Comparison of ENCODE assay signal across 22 cellular contexts in genomic region chr13:75569576-75569975, GRCh38.
"Had no signal": no experiment of that assay in that cellular context is flagged by ENCODE, and none has a peak within 500 bp of the region (broad histone marks: within the 10 kb centered on the region; RNA-seq: fewer than 3 reads in every experiment).

No MANE protein-coding gene starts in this region.

- DNase-seq: activated CD4-positive, alpha-beta T cell treated with anti-CD3 and anti-CD28 coated beads, Interleukin-2, amount 50 U/mL, for 1 hour; activated CD8-positive, alpha-beta memory T cell treated with anti-CD3 and anti-CD28 coated beads, Interleukin-2, amount 50 U/mL, for 4 hours; activated T-cell treated with anti-CD3 and anti-CD28 coated beads, Interleukin-2, amount 50 U/mL, for 4 hours; amygdala; body of pancreas; caudate nucleus; colonic mucosa; endodermal cell; gastrocnemius medialis; head of caudate nucleus; kidney; stimulated activated CD4-positive, alpha-beta T cell treated with anti-CD3 and anti-CD28 coated beads, Interleukin-2, amount 100 ng/mL, for 24 hours; stimulated activated naive CD4-positive, alpha-beta T cell treated with Interleukin-2 at 50 U/mL for 16 hours; T1000 had no signal

- H3K36me3 ChIP-seq: prostate gland had no signal

- H3K4me3 Mint-ChIP-seq: activated T-cell treated with anti-CD3 and anti-CD28 coated beads, Interleukin-2, amount 50 U/mL, for 4 hours; endodermal cell; neural crest cell had no signal

- H3K27me3 ChIP-seq: body of pancreas, colonic mucosa, gastrocnemius medialis, right atrium auricular region, tibial nerve, vagina had no signal

- H3K4me1 Mint-ChIP-seq: neural crest cell had no signal

- H3K9me3 ChIP-seq: body of pancreas, colonic mucosa, gastrocnemius medialis, prostate gland, right atrium auricular region, tibial nerve, vagina had no signal

- H3K27ac Mint-ChIP-seq: activated naive CD4-positive, alpha-beta T cell treated with anti-CD3 and anti-CD28 coated beads, Interleukin-2, amount 50 U/mL, for 72 hours; endodermal cell had no signal

- H3K4me1 ChIP-seq: body of pancreas, colonic mucosa, gastrocnemius medialis, right atrium auricular region, vagina had no signal

- H3K4me3 ChIP-seq: body of pancreas, colonic mucosa, gastrocnemius medialis, prostate gland, right atrium auricular region, tibial nerve, vagina had no signal

- ATAC-seq: activated CD4-positive, CD25-positive, alpha-beta regulatory T cell treated with anti-CD3 and anti-CD28 coated beads, Interleukin-2, amount 50 U/mL, for 24 hours; activated naive CD4-positive, alpha-beta T cell treated with anti-CD3 and anti-CD28 coated beads, Interleukin-2, amount 50 U/mL, for 72 hours; activated T-cell treated with anti-CD3 and anti-CD28 coated beads, Interleukin-2, amount 50 U/mL, for 4 hours; body of pancreas; gastrocnemius medialis; left lobe of liver had no signal

- H3K9me3 Mint-ChIP-seq: activated naive CD4-positive, alpha-beta T cell treated with anti-CD3 and anti-CD28 coated beads, Interleukin-2, amount 50 U/mL, for 72 hours; activated T-cell treated with anti-CD3 and anti-CD28 coated beads, Interleukin-2, amount 50 U/mL, for 4 hours; endodermal cell; neural crest cell had no signal

- H3K27ac ChIP-seq: body of pancreas, colonic mucosa, gastrocnemius medialis, prostate gland, right atrium auricular region, tibial nerve, vagina had no signal
